11 cellular contexts compared by ENCODE assay signal in genomic region chr2:65473045-65473444, GRCh38.
"Had no signal": no experiment of that assay in that cellular context is flagged by ENCODE, and none has a peak within 500 bp of the region (broad histone marks: within the 10 kb centered on the region; RNA-seq: fewer than 3 reads in every experiment).

No MANE protein-coding gene starts in this region.

- H3K9ac ChIP-seq: GM23248 had no signal

- H3K9me3 ChIP-seq: HAP-1 had no signal

- H3K27ac ChIP-seq: GM23248 had no signal

- H3K4me2 ChIP-seq: GM23338 had no signal

- H3K36me3 ChIP-seq: HAP-1 had no signal

- H3K4me3 ChIP-seq: GM23248, GM23338, HAP-1 had no signal

- H3K4me1 Mint-ChIP-seq: GM23338, H9 had no signal

- H3K27ac Mint-ChIP-seq: GM23338, H9, HFFc6 had no signal

- DNase-seq: GM23248, GOT3, H7, H9, HCEC 1CT, HFFc6 had no signal

- ATAC-seq: GM23338, HCT116 had no signal

- H3K4me1 ChIP-seq: HAP-1 had no signal

- H3K9me3 Mint-ChIP-seq: H9 had no signal

- H3K4me3 Mint-ChIP-seq: GM23338, H9, HFFc6 had no signal

- FAIRE-seq: H1, H54 had no signal

- H2AFZ ChIP-seq: GM23248, GM23338 had no signal
